In genomic region chr9:133656211-133657119, GRCh38 we compare ENCODE assay signal across 1 cellular context.
A peak's percentile ranks its signal among the peaks of the same experiment; 100 is the strongest.
TF ChIP-seq lines count a peak whose summit lies in the region.

No MANE protein-coding gene starts in this region.

TF ChIP-seq in HepG2, 621 proteins besides CTCF, POLR2A, EP300 and RAD21 (continued from another document):
- TF ChIP-seq, protein P1, sequence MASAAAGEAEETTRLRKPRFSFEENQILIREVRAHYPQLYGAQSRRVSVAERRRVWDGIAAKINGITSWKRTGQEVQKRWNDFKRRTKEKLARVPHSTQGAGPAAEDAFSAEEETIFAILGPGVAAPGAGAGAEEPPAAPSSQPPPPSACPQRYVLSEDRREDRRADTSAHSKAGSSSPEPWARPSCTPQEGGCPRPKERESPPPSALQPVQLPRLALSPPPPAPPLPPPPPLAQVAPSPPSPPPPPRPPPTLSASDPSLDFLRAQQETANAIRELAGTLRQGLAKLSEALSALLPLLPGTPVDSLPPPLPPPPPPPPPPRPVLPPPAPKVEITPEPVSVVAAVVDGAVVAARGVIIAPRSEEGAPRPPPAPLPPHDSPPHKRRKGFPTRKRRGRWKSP (CRISPR knock-in tag; IDR thresholded peaks at IDR 0.05): no peak
- TF ChIP-seq NFIB (CRISPR knock-in tag; IDR thresholded peaks at IDR 0.05; ENCODE audit: borderline replicate concordance) (peak; percentile 29; the same call in 1 of the 2 replicates), AKAP8 (CRISPR knock-in tag; IDR thresholded peaks at IDR 0.05) (0 out of 2 replicates have a peak, but pooled peaks have one; percentile 22), ZBTB49 (CRISPR knock-in tag; IDR thresholded peaks at IDR 0.05; ENCODE audit: borderline replicate concordance) (no peak), ZNF317 (CRISPR knock-in tag; IDR thresholded peaks at IDR 0.05) (no peak), ZNF768 (CRISPR knock-in tag; IDR thresholded peaks at IDR 0.05) (0 out of 2 replicates have a peak, but pooled peaks have one; percentile 41), TCF12 (IDR thresholded peaks at IDR 0.05) (no peak), TCF12 (CRISPR knock-in tag; IDR thresholded peaks at IDR 0.05) (no peak), ZNF7 (CRISPR knock-in tag; IDR thresholded peaks at IDR 0.05) (no peak), ZSCAN29 (CRISPR knock-in tag; conservative IDR thresholded peaks at IDR 0.05) (no peak), ZNF326 (CRISPR knock-in tag; IDR thresholded peaks at IDR 0.05; ENCODE audit: borderline replicate concordance) (no peak), MIER3 (CRISPR knock-in tag; IDR thresholded peaks at IDR 0.05; ENCODE audit: borderline replicate concordance) (no peak), SYNCRIP (IDR thresholded peaks at IDR 0.05; ENCODE audit: insufficient read depth, low read depth, low read length) (no peak), REST (IDR thresholded peaks at IDR 0.05; ENCODE audit: borderline replicate concordance in 1 of 2, low read depth in 1 of 2, low read length in 2 of 2) (no peak), ZKSCAN1 (IDR thresholded peaks at IDR 0.05; ENCODE audit: low read length) (no peak), ZNF543 (CRISPR knock-in tag; IDR thresholded peaks at IDR 0.05) (no peak), ZFP1 (CRISPR knock-in tag; IDR thresholded peaks at IDR 0.05) (no peak), STAG1 (CRISPR knock-in tag; IDR thresholded peaks at IDR 0.05) (peak; percentile 28), ZNF782 (CRISPR knock-in tag; IDR thresholded peaks at IDR 0.05; ENCODE audit: borderline replicate concordance) (no peak), FOXP4 (CRISPR knock-in tag; IDR thresholded peaks at IDR 0.05) (no peak), ZNF609 (CRISPR knock-in tag; IDR thresholded peaks at IDR 0.05; ENCODE audit: borderline replicate concordance) (no peak), ZFP91 (CRISPR knock-in tag; IDR thresholded peaks at IDR 0.05; ENCODE audit: borderline replicate concordance) (no peak)
- TF ChIP-seq, protein P2, sequence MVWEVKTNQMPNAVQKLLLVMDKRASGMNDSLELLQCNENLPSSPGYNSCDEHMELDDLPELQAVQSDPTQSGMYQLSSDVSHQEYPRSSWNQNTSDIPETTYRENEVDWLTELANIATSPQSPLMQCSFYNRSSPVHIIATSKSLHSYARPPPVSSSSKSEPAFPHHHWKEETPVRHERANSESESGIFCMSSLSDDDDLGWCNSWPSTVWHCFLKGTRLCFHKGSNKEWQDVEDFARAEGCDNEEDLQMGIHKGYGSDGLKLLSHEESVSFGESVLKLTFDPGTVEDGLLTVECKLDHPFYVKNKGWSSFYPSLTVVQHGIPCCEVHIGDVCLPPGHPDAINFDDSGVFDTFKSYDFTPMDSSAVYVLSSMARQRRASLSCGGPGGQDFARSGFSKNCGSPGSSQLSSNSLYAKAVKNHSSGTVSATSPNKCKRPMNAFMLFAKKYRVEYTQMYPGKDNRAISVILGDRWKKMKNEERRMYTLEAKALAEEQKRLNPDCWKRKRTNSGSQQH (CRISPR knock-in tag; IDR thresholded peaks at IDR 0.05; ENCODE audit: low read depth): no peak
- TF ChIP-seq, protein P3, sequence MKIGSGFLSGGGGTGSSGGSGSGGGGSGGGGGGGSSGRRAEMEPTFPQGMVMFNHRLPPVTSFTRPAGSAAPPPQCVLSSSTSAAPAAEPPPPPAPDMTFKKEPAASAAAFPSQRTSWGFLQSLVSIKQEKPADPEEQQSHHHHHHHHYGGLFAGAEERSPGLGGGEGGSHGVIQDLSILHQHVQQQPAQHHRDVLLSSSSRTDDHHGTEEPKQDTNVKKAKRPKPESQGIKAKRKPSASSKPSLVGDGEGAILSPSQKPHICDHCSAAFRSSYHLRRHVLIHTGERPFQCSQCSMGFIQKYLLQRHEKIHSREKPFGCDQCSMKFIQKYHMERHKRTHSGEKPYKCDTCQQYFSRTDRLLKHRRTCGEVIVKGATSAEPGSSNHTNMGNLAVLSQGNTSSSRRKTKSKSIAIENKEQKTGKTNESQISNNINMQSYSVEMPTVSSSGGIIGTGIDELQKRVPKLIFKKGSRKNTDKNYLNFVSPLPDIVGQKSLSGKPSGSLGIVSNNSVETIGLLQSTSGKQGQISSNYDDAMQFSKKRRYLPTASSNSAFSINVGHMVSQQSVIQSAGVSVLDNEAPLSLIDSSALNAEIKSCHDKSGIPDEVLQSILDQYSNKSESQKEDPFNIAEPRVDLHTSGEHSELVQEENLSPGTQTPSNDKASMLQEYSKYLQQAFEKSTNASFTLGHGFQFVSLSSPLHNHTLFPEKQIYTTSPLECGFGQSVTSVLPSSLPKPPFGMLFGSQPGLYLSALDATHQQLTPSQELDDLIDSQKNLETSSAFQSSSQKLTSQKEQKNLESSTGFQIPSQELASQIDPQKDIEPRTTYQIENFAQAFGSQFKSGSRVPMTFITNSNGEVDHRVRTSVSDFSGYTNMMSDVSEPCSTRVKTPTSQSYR (CRISPR knock-in tag; IDR thresholded peaks at IDR 0.05; ENCODE audit: borderline replicate concordance): no peak
- TF ChIP-seq, protein P4, sequence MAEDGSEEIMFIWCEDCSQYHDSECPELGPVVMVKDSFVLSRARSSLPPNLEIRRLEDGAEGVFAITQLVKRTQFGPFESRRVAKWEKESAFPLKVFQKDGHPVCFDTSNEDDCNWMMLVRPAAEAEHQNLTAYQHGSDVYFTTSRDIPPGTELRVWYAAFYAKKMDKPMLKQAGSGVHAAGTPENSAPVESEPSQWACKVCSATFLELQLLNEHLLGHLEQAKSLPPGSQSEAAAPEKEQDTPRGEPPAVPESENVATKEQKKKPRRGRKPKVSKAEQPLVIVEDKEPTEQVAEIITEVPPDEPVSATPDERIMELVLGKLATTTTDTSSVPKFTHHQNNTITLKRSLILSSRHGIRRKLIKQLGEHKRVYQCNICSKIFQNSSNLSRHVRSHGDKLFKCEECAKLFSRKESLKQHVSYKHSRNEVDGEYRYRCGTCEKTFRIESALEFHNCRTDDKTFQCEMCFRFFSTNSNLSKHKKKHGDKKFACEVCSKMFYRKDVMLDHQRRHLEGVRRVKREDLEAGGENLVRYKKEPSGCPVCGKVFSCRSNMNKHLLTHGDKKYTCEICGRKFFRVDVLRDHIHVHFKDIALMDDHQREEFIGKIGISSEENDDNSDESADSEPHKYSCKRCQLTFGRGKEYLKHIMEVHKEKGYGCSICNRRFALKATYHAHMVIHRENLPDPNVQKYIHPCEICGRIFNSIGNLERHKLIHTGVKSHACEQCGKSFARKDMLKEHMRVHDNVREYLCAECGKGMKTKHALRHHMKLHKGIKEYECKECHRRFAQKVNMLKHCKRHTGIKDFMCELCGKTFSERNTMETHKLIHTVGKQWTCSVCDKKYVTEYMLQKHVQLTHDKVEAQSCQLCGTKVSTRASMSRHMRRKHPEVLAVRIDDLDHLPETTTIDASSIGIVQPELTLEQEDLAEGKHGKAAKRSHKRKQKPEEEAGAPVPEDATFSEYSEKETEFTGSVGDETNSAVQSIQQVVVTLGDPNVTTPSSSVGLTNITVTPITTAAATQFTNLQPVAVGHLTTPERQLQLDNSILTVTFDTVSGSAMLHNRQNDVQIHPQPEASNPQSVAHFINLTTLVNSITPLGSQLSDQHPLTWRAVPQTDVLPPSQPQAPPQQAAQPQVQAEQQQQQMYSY (CRISPR knock-in tag; IDR thresholded peaks at IDR 0.05): no peak
